Comparison of ENCODE assay signal across 9 cellular contexts in the genomic region with DNA sequence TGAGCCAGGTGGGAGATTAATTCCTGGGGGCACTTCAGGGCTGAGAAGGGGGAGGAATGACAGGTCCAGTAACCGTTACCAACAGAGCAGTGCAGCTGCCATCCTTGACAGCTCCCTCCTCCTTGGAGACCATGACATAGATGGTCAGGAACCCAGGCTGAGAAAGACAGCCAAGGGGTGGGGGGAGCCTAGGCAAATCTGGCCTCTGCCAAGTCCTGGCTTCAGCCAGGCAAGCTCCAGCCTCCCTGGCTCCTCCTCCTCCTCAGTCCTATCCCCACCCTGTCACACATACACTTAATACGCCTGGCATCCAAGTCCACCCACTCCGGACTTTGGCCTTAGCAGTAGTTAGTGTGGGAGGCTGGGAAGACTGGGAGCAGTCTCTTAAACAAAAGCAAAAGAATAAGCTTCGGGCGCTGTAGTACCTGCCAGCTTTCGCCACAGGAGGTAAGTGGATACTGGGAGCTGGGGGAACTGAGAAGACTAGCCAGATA. TPM values are rescaled to one million over a fixed set of nuclear protein-coding genes. Genes with fewer than 3 reads are reported as not detected.
DNase-seq lines count a peak whose midpoint lies in the region; ATAC-seq and TF ChIP-seq lines count a peak whose summit lies in the region.
"Had no signal": no experiment of that assay in that cellular context is flagged by ENCODE, and none has a peak within 500 bp of the region (broad histone marks: within the 10 kb centered on the region; RNA-seq: fewer than 3 reads in every experiment).

A gene with protein sequence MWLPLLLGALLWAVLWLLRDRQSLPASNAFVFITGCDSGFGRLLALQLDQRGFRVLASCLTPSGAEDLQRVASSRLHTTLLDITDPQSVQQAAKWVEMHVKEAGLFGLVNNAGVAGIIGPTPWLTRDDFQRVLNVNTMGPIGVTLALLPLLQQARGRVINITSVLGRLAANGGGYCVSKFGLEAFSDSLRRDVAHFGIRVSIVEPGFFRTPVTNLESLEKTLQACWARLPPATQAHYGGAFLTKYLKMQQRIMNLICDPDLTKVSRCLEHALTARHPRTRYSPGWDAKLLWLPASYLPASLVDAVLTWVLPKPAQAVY (plus strand): TSS at position 323 of the 494 bp plus-strand sequence. CDS start 792 bp downstream, outside the sequence.

- no peaks in the 10 kb centered on the region for H3K27me3 ChIP-seq in WERI-Rb-1 (ENCODE audit: insufficient read depth, low read depth, severe bottlenecking)
- H3K27me3 ChIP-seq in sigmoid colon, result no peaks in the 10 kb centered on the region

- H3K4me3 ChIP-seq in WERI-Rb-1 (ENCODE audit: low read depth, low read length) (no peak within 1 kb of the TSS), sigmoid colon (peak within 1 kb of the TSS in 3 of 4 donors; percentile 22 to 31 (median 24)), lower leg skin (ENCODE audit: low read depth, poor library complexity, severe bottlenecking) (no peak within 1 kb of the TSS)

- H3K4me1 ChIP-seq in sigmoid colon, result peaks cover 0 to 91% (median 85%) of the 10 kb centered on the region in 4 donors

- WGBS in sigmoid colon, 2 donors, result 12 to 50% methylated on average over 6 of the region's 6 CpGs
- WGBS in lower leg skin, 2 donors, result 34 to 39% methylated on average over 6 of the region's 6 CpGs

- H3K36me3 ChIP-seq in WERI-Rb-1, result peaks cover 31% of the 10 kb centered on the region
- H3K36me3 ChIP-seq in sigmoid colon, result peaks cover 8 to 14% (median 10%) of the 10 kb centered on the region in 4 donors

- DNase-seq in EL, result peak; percentile 84
- DNase-seq in WERI-Rb-1, result peak; percentile 75
- DNase-seq in left ventricle myocardium superior, result peak; percentile 76
- peak; percentile 93 for DNase-seq in sigmoid colon
- no peak for DNase-seq in lower leg skin (ENCODE audit: low spot score in 2 of 2)
- DNase-seq: NCI-H345 had no signal

- intact Hi-C loops in left ventricle myocardium superior (cut with micrococcal nuclease), result no loop called here
- intact Hi-C loops in sigmoid colon (cut with DNase I), result no loop called here
- intact Hi-C loops in lower leg skin (cut with DNase I; ENCODE audit: low total_unique reads), result no loop called here

- ATAC-seq in left ventricle myocardium superior (peak; percentile 67), GM18520 (IDR thresholded peaks at IDR 0.05; ENCODE audit: unreplicated experiment) (no peak), HG02840 (IDR thresholded peaks at IDR 0.05; ENCODE audit: low FRiP score, unreplicated experiment) (no peak), GM18861 (IDR thresholded peaks at IDR 0.05; ENCODE audit: unreplicated experiment) (no peak)

- H3K27ac ChIP-seq in WERI-Rb-1 (peak within 1 kb of the TSS; percentile 81), sigmoid colon (peak within 1 kb of the TSS; percentile 100)

- TF ChIP-seq CTCF in WERI-Rb-1 (IDR thresholded peaks at IDR 0.05; ENCODE audit: low read depth, low read length), result no peak
- TF ChIP-seq CTCF in sigmoid colon (IDR thresholded peaks at IDR 0.05), result no peak
- no peak for TF ChIP-seq CTCF in lower leg skin (IDR thresholded peaks at IDR 0.05)

- TF ChIP-seq EP300 in sigmoid colon (IDR thresholded peaks at IDR 0.05), result peak in 2 of 4 donors; percentile 41 to 72

- TF ChIP-seq POLR2A in sigmoid colon (IDR thresholded peaks at IDR 0.05), result peak; percentile 62 to 72
- TF ChIP-seq POLR2A in lower leg skin (IDR thresholded peaks at IDR 0.05), result no peak

- H3K9me3 ChIP-seq in WERI-Rb-1 (ENCODE audit: severe bottlenecking) (no peaks in the 10 kb centered on the region), sigmoid colon (no peaks in the 10 kb centered on the region)

RNA-seq across cellular contexts. Expression of the gene that starts here (rescaled TPM):
- 13.5 TPM for total RNA-seq in left ventricle myocardium superior
- total RNA-seq in sigmoid colon, result 10 to 100 TPM; 11.2 to 37.5 (median 32.1) TPM
- 10 to 100 TPM in 2 of 3 donors, 1 to 10 TPM in 1; 8.4 to 34.4 (median 27.1) TPM for polyA plus RNA-seq in sigmoid colon
- 1 to 10 TPM; 2.5 to 8.9 (median 4.3) TPM for total RNA-seq in lower leg skin

Comparison
In these comparisons a context has a peak if more than half of its experiments do, and no peak if none do; other contexts are left out.
1. DNase-seq: peak in EL (single experiment), WERI-Rb-1 (single experiment), left ventricle myocardium superior (single experiment) and sigmoid colon (single experiment); none in lower leg skin (0 of 2).
2. H3K4me3 ChIP-seq: peak in sigmoid colon (3 of 4); none in WERI-Rb-1 (single experiment) and lower leg skin (single experiment).
3. POLR2A ChIP-seq: peak in sigmoid colon (2 of 2); none in lower leg skin (0 of 2).